Comparison of ENCODE assay signal across 13 cellular contexts in genomic region chr13:51246411-51247298, GRCh38. TPM values are rescaled to one million over a fixed set of nuclear protein-coding genes. Genes with fewer than 3 reads are reported as not detected.
DNase-seq lines count a peak whose midpoint lies in the region; ATAC-seq and TF ChIP-seq lines count a peak whose summit lies in the region.
"Had no signal": no experiment of that assay in that cellular context is flagged by ENCODE, and none has a peak within 500 bp of the region (broad histone marks: within the 10 kb centered on the region; RNA-seq: fewer than 3 reads in every experiment).

No MANE protein-coding gene starts in this region.

- peak overlapping the region; percentile 62 for H3K23ac ChIP-seq in neuronal stem cell (ENCODE audit: low read depth, low read length, poor library complexity)

- peak overlapping the region; percentile 12 for H2BK15ac ChIP-seq in neuronal stem cell (ENCODE audit: low read length)

- H3K14ac ChIP-seq in neuronal stem cell (ENCODE audit: low read length), result no peak overlapping the region

- H2BK120ac ChIP-seq in neuronal stem cell (ENCODE audit: low read depth, low read length), result no peak overlapping the region

- H2AK5ac ChIP-seq in neuronal stem cell (ENCODE audit: low read depth, low read length), result peak overlapping the region; percentile 68

- no peak for TF ChIP-seq CTCF in foreskin keratinocyte (conservative IDR thresholded peaks at IDR 0.05)

- peak overlapping the region; percentile 63 for H3K18ac ChIP-seq in neuronal stem cell (ENCODE audit: low read length)

- ATAC-seq in foreskin keratinocyte, result no peak
- ATAC-seq in HG03342 (IDR thresholded peaks at IDR 0.05; ENCODE audit: unreplicated experiment), result no peak
- ATAC-seq: activated T-cell treated with anti-CD3 and anti-CD28 coated beads, Interleukin-2, amount 50 U/mL, for 72 hours had no signal

- H3K4me3 ChIP-seq in neuronal stem cell (ENCODE audit: low read length in 2 of 2), result no peak overlapping the region
- H3K4me3 ChIP-seq: ascending aorta had no signal

- peaks cover 28 to 30% of the 10 kb centered on the region in 2 donors for H3K4me1 ChIP-seq in neuronal stem cell (ENCODE audit: control insufficient read depth in 2 of 2, insufficient read depth in 1 of 2, low read depth in 1 of 2, low read length in 2 of 2)
- no peaks in the 10 kb centered on the region for H3K4me1 ChIP-seq in foreskin keratinocyte

- H2BK5ac ChIP-seq in neuronal stem cell (ENCODE audit: low read length), result peak overlapping the region; percentile 35

- H3K36me3 ChIP-seq in neuronal stem cell (replicated peaks in 1 of 2; ENCODE audit: control insufficient read depth in 2 of 2, insufficient read depth in 2 of 2, low read length in 2 of 2), result no peaks in the 10 kb centered on the region

- no peak overlapping the region for H3K9ac ChIP-seq in neuronal stem cell (ENCODE audit: low read depth, low read length, poor library complexity)

- H2BK12ac ChIP-seq in neuronal stem cell (ENCODE audit: low read length), result no peak overlapping the region

- no peaks in the 10 kb centered on the region for H3K9me3 ChIP-seq in neuronal stem cell (replicated peaks in 1 of 2; ENCODE audit: control insufficient read depth in 2 of 2, insufficient read depth in 1 of 2, low read depth in 1 of 2, low read length in 2 of 2)
- H3K9me3 ChIP-seq: ascending aorta had no signal

- intact Hi-C loops in head of caudate nucleus (cut with DNase I), result no loop called here

- H3K4ac ChIP-seq in neuronal stem cell (ENCODE audit: low read length), result no peak overlapping the region

- H3K27ac ChIP-seq in neuronal stem cell (replicated peaks; ENCODE audit: low read length) (no peak overlapping the region), foreskin keratinocyte (no peak overlapping the region)
- H3K27ac ChIP-seq: ascending aorta had no signal

- H3K4me2 ChIP-seq in neuronal stem cell (ENCODE audit: insufficient read depth, low read length, poor library complexity, severe bottlenecking), result no peak overlapping the region

- DNase-seq in COR-L47 (lab: John Stamatoyannopoulos, UW), result peak; percentile 42
- peak; percentile 73 for DNase-seq in NCI-H345 (lab: John Stamatoyannopoulos, UW)
- DNase-seq in head of caudate nucleus, result peak; percentile 61 to 93 (median 86)
- no peak for DNase-seq in neuronal stem cell (ENCODE audit: low spot score)
- no peak for DNase-seq in RPMI8226
- no peak for DNase-seq in foreskin keratinocyte
- no peak for DNase-seq in activated T-cell treated with anti-CD3 and anti-CD28 coated beads for 4 hours
- DNase-seq: activated CD4-positive, CD25-positive, alpha-beta regulatory T cell; activated T-cell treated with anti-CD3 and anti-CD28 coated beads, Interleukin-2, amount 50 U/mL, for 72 hours; NCI-H2081 treated with DMSO at 0.1 percent for 48 hours; stimulated activated CD4-positive, alpha-beta T cell treated with anti-CD3 and anti-CD28 coated beads, Interleukin-12 subunit alpha, Interleukin-12 subunit beta, amount 100 ng/mL, for 4 hours had no signal

- WGBS in neuronal stem cell (ENCODE audit: extremely low coverage in 2 of 2, insufficient read length in 2 of 2, insufficient replicate concordance in 1 of 2), 2 donors, result no CpG with 5 or more reads among the region's 17 CpGs

- H3K27me3 ChIP-seq in neuronal stem cell (ENCODE audit: control insufficient read depth in 3 of 3, insufficient read depth in 3 of 3, low read depth in 1 of 3, low read length in 3 of 3), result no peaks in the 10 kb centered on the region
- peaks cover 54% of the 10 kb centered on the region for H3K27me3 ChIP-seq in foreskin keratinocyte
- H3K27me3 ChIP-seq: ascending aorta had no signal

- no peak overlapping the region for H4K91ac ChIP-seq in neuronal stem cell (ENCODE audit: low read depth, low read length, poor library complexity)

- no peak overlapping the region for H4K8ac ChIP-seq in neuronal stem cell (ENCODE audit: low read depth, low read length)

- no peaks in the 10 kb centered on the region for H3K79me1 ChIP-seq in neuronal stem cell (ENCODE audit: low read depth, low read length)

- no peak overlapping the region for H2AFZ ChIP-seq in neuronal stem cell (ENCODE audit: low read length)

RNA-seq across cellular contexts. Expression of gene FAM124A, which starts 24.5 kb away (rescaled TPM):
- polyA plus RNA-seq in neuronal stem cell (2013, experiment 1 of 2), result 7.8 TPM
- 7.9 TPM for polyA plus RNA-seq in neuronal stem cell (2013, experiment 2 of 2)
- total RNA-seq in foreskin keratinocyte, result 0.04 TPM in 1 of 2 replicates, not detected in the other
- polyA plus RNA-seq in foreskin keratinocyte, result 0.01 and 0.03 TPM in 2 replicates

Comparison
In these comparisons a context has a peak if more than half of its experiments do, and no peak if none do; other contexts are left out.
1. DNase-seq: peak in COR-L47 (single experiment), NCI-H345 (single experiment) and head of caudate nucleus (42 of 42); none in neuronal stem cell (single experiment), RPMI8226 (single experiment), foreskin keratinocyte (0 of 2) and activated T-cell treated with anti-CD3 and anti-CD28 coated beads for 4 hours (single experiment).